In the genomic region with DNA sequence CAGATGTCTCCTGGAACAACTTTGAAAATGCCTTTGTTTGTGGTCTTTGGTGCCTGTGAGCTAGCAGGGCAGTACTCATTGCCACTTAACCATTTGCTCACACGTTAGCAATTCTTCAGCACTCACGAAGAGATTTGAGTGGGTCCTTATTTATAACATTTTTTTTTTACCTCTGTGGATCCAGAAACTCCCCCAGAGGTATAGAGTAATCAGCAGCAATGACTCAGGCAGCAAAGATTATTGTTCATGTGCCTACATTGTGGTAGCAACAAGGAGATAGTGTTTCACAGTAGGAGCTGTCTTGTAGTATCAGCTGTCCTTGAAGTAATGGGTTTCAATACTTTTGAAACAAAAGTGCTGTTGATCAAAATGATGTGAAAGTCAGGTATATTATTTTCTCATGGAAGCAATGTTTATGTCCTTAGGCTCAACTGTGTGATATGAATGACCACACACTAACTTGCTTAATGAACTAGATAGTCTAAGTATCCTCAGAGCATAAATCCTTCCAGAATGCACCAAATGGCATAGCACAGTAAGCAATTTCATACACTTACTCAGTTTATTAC, we compare ENCODE assay signal across 18 cellular contexts.
DNase-seq lines count a peak whose midpoint lies in the region; ATAC-seq and TF ChIP-seq lines count a peak whose summit lies in the region.
"Had no signal": no experiment of that assay in that cellular context is flagged by ENCODE, and none has a peak within 500 bp of the region (broad histone marks: within the 10 kb centered on the region; RNA-seq: fewer than 3 reads in every experiment).

No MANE protein-coding gene starts in this region.

- no peaks in the 10 kb centered on the region for H3K27me3 ChIP-seq in PC-3 (ENCODE audit: low read length)
- H3K27me3 ChIP-seq: gastroesophageal sphincter had no signal

- no peaks in the 10 kb centered on the region for H3K36me3 Mint-ChIP-seq in activated CD8-positive, alpha-beta T cell treated with anti-CD3 and anti-CD28 coated beads for 36 hours (ENCODE audit: low read depth)

- no peaks in the 10 kb centered on the region for H3K9me3 ChIP-seq in PC-3 (ENCODE audit: low read length)
- H3K9me3 ChIP-seq: gastroesophageal sphincter had no signal

- H3K79me2 ChIP-seq in PC-3 (ENCODE audit: low read length): no peaks in the 10 kb centered on the region

- H3K4me1 ChIP-seq in PC-3 (ENCODE audit: insufficient read depth, low read length): peaks cover 36% of the 10 kb centered on the region
- H3K4me1 ChIP-seq: gastroesophageal sphincter had no signal

- CTCF ChIA-PET in PC-3 (lab: Charles Lee): no interaction called here
- CTCF ChIA-PET in activated CD8-positive, alpha-beta T cell treated with anti-CD3 and anti-CD28 coated beads for 36 hours (lab: Charles Lee): no interaction called here

- H2AFZ ChIP-seq in PC-3 (ENCODE audit: low read length): no peak overlapping the region

- H3K27ac Mint-ChIP-seq in activated CD8-positive, alpha-beta T cell treated with anti-CD3 and anti-CD28 coated beads for 36 hours: no peak overlapping the region
- H3K27ac Mint-ChIP-seq: activated CD4-positive, alpha-beta memory T cell treated with anti-CD3 and anti-CD28 coated beads, Interleukin-2, amount 10 ng/mL, durations not matched to agents 7 days and 5 days; stimulated activated naive CD8-positive, alpha-beta T cell treated with anti-CD3 and anti-CD28 coated beads, Interleukin-15, Interleukin-2, amounts not matched to agents 100 ng/mL and 50 ng/mL, for 24 hours had no signal

- no peaks in the 10 kb centered on the region for H3K4me1 Mint-ChIP-seq in activated CD8-positive, alpha-beta T cell treated with anti-CD3 and anti-CD28 coated beads for 36 hours (ENCODE audit: low read depth)
- H3K4me1 Mint-ChIP-seq: activated CD4-positive, alpha-beta memory T cell treated with anti-CD3 and anti-CD28 coated beads, Interleukin-2, amount 10 ng/mL, durations not matched to agents 7 days and 5 days had no signal

- no peak overlapping the region for H3K4me3 Mint-ChIP-seq in activated CD8-positive, alpha-beta T cell treated with anti-CD3 and anti-CD28 coated beads for 36 hours
- H3K4me3 Mint-ChIP-seq: activated CD4-positive, alpha-beta memory T cell treated with anti-CD3 and anti-CD28 coated beads, Interleukin-2, amount 10 ng/mL, durations not matched to agents 7 days and 5 days; stimulated activated naive CD8-positive, alpha-beta T cell treated with anti-CD3 and anti-CD28 coated beads, Interleukin-15, Interleukin-2, amounts not matched to agents 100 ng/mL and 50 ng/mL, for 24 hours had no signal

- H3K9me3 Mint-ChIP-seq in activated CD8-positive, alpha-beta T cell treated with anti-CD3 and anti-CD28 coated beads for 36 hours: no peaks in the 10 kb centered on the region
- H3K9me3 Mint-ChIP-seq: activated CD4-positive, alpha-beta memory T cell treated with anti-CD3 and anti-CD28 coated beads, Interleukin-2, amount 10 ng/mL, durations not matched to agents 7 days and 5 days; stimulated activated naive CD8-positive, alpha-beta T cell treated with anti-CD3 and anti-CD28 coated beads, Interleukin-15, Interleukin-2, amounts not matched to agents 100 ng/mL and 50 ng/mL, for 24 hours had no signal

- POLR2A ChIA-PET in PC-3 (lab: Charles Lee; ENCODE audit: unreplicated experiment): no interaction called here
- POLR2A ChIA-PET in activated CD8-positive, alpha-beta T cell treated with anti-CD3 and anti-CD28 coated beads for 36 hours (lab: Charles Lee): no interaction called here

- ATAC-seq in PC-3 (peak; percentile 58), Right ventricle myocardium inferior (no peak)
- no peak for ATAC-seq in activated CD8-positive, alpha-beta T cell treated with anti-CD3 and anti-CD28 coated beads for 36 hours
- ATAC-seq: gastroesophageal sphincter had no signal

- peak overlapping the region; percentile 22; the same call in 1 of the 2 replicates for H3K9ac ChIP-seq in PC-3 (ENCODE audit: low read length)

- no TSS peak for BruUV-seq in PC-3 (replicated peaks; lab: Mats Ljungman, UMichigan)

- DNase-seq in GM03348 (ENCODE audit: low spot score) (peak; percentile 8), PC-3 (peak; percentile 74), epithelial cell of prostate (ENCODE audit: low read depth, low spot score) (peak; percentile 22), non-pigmented ciliary epithelial cell (ENCODE audit: low read depth) (peak; percentile 62), Right ventricle myocardium inferior (ENCODE audit: missing footprints) (no peak), T1000 (lab: John Stamatoyannopoulos, UW) (no peak), NCI-H1092 (lab: John Stamatoyannopoulos, UW) (no peak)
- no peak for DNase-seq in activated CD8-positive, alpha-beta T cell treated with anti-CD3 and anti-CD28 coated beads for 36 hours
- DNase-seq: activated CD4-positive, alpha-beta memory T cell treated with anti-CD3 and anti-CD28 coated beads, Interleukin-2, amount 10 ng/mL, durations not matched to agents 7 days and 5 days; activated naive CD4-positive, alpha-beta T cell treated with Interleukin-2 at 50 U/mL for 16 hours; C1 segment of cervical spinal cord; GF-D8; NCI-H1436; NCI-H524; retina; Right ventricle myocardium superior had no signal

- intact Hi-C loops in PC-3 (cut with micrococcal nuclease): loop anchor here (1.0 to 5.0 kb wide), 3 partner anchors 22 to 79 kb away; no protein-coding TSS in a partner anchor
- intact Hi-C loops in activated CD8-positive, alpha-beta T cell treated with anti-CD3 and anti-CD28 coated beads for 36 hours (cut with micrococcal nuclease): no loop called here
- intact Hi-C loops in Right ventricle myocardium inferior (cut with DNase I): no loop called here

- H3K36me3 ChIP-seq in PC-3 (ENCODE audit: low read depth, low read length): no peaks in the 10 kb centered on the region
- H3K36me3 ChIP-seq: gastroesophageal sphincter had no signal

- H3K27ac ChIP-seq in PC-3 (ENCODE audit: low read length) (peak overlapping the region; percentile 83), epithelial cell of prostate (peak overlapping the region; percentile 57)
- H3K27ac ChIP-seq: gastroesophageal sphincter had no signal

- no peaks in the 10 kb centered on the region for H4K20me1 ChIP-seq in PC-3 (ENCODE audit: low read length)

- peak overlapping the region; percentile 59 for H3K4me2 ChIP-seq in PC-3 (ENCODE audit: low read length)

- no peak overlapping the region; the same call in 1 of the 2 replicates for H3K4me3 ChIP-seq in PC-3 (ENCODE audit: low read length)
- H3K4me3 ChIP-seq: gastroesophageal sphincter had no signal

- peaks cover 6% of the 10 kb centered on the region for H3F3A ChIP-seq in PC-3 (ENCODE audit: low read length, unreplicated experiment)

- TF ChIP-seq CTCF in PC-3 (conservative IDR thresholded peaks at IDR 0.05; ENCODE audit: low read depth, low read length): no peak
- TF ChIP-seq CTCF in activated CD8-positive, alpha-beta T cell treated with anti-CD3 and anti-CD28 coated beads for 36 hours (IDR thresholded peaks at IDR 0.05): no peak

- no peaks in the 10 kb centered on the region for H3K9me2 ChIP-seq in PC-3 (replicated peaks; ENCODE audit: low read length)

- peaks cover 1% of the 10 kb centered on the region for H3K27me3 Mint-ChIP-seq in activated CD8-positive, alpha-beta T cell treated with anti-CD3 and anti-CD28 coated beads for 36 hours
- H3K27me3 Mint-ChIP-seq: activated CD4-positive, alpha-beta memory T cell treated with anti-CD3 and anti-CD28 coated beads, Interleukin-2, amount 10 ng/mL, durations not matched to agents 7 days and 5 days had no signal

Comparison
In these comparisons a context has a peak if more than half of its experiments do, and no peak if none do; other contexts are left out.
1. DNase-seq: peak in GM03348 (single experiment), PC-3 (single experiment), epithelial cell of prostate (single experiment) and non-pigmented ciliary epithelial cell (single experiment); none in activated CD8-positive, alpha-beta T cell treated with anti-CD3 and anti-CD28 coated beads for 36 hours (single experiment), Right ventricle myocardium inferior (single experiment), T1000 (single experiment) and NCI-H1092 (single experiment).